In genomic region chr4:170137466-170137865, GRCh38 we compare ENCODE assay signal across 35 cellular contexts. TPM values are rescaled to one million over a fixed set of nuclear protein-coding genes. Genes with fewer than 3 reads are reported as not detected.
"Had no signal": no experiment of that assay in that cellular context is flagged by ENCODE, and none has a peak within 500 bp of the region (broad histone marks: within the 10 kb centered on the region; RNA-seq: fewer than 3 reads in every experiment).

No MANE protein-coding gene starts in this region.

- ATAC-seq: activated CD8-positive, alpha-beta T cell treated with anti-CD3 and anti-CD28 coated beads for 36 hours; activated naive CD4-positive, alpha-beta T cell treated with anti-CD3 and anti-CD28 coated beads, Interleukin-2, amount 50 U/mL, for 72 hours; activated naive CD8-positive, alpha-beta T cell treated with anti-CD3 and anti-CD28 coated beads, Interleukin-2, amount 50 U/mL, for 24 hours; activated T-cell treated with anti-CD3 and anti-CD28 coated beads, Interleukin-2, amount 50 U/mL, for 4 hours; activated T-cell treated with anti-CD3 and anti-CD28 coated beads, Interleukin-2, amount 50 U/mL, for 72 hours; activated T-helper 17 cell treated with anti-CD3 and anti-CD28 coated beads, Interleukin-2, amount 50 U/mL, for 72 hours had no signal

- H3K36me3 ChIP-seq: ascending aorta, cardiac muscle cell had no signal

- H3K4me1 ChIP-seq: ascending aorta had no signal

- H3K4me1 Mint-ChIP-seq: activated B cell treated with CpG ODN at 0.5 μM for 24 hours; activated naive CD8-positive, alpha-beta T cell treated with anti-CD3 and anti-CD28 coated beads, Interleukin-2, amount 50 U/mL, for 24 hours; activated T-helper 17 cell treated with anti-CD3 and anti-CD28 coated beads, Interleukin-2, amount 50 U/mL, for 72 hours; central memory CD8-positive, alpha-beta T cell had no signal

- H3K27ac Mint-ChIP-seq: activated B cell treated with CpG ODN at 0.5 μM for 24 hours; activated CD4-positive, alpha-beta memory T cell treated with anti-CD3 and anti-CD28 coated beads for 36 hours; activated CD4-positive, alpha-beta T cell treated with anti-CD3 and anti-CD28 coated beads, Interleukin-2, amount 10 ng/mL, durations not matched to agents 24 days and 14 days; activated CD8-positive, alpha-beta T cell treated with anti-CD3 and anti-CD28 coated beads for 36 hours; activated naive CD4-positive, alpha-beta T cell treated with anti-CD3 and anti-CD28 coated beads for 36 hours; activated naive CD4-positive, alpha-beta T cell treated with anti-CD3 and anti-CD28 coated beads, Interleukin-2, amount 50 U/mL, for 72 hours; activated naive CD8-positive, alpha-beta T cell treated with anti-CD3 and anti-CD28 coated beads, Interleukin-2, amount 10 ng/mL, durations not matched to agents 7 days and 5 days; activated naive CD8-positive, alpha-beta T cell treated with anti-CD3 and anti-CD28 coated beads, Interleukin-2, amount 50 U/mL, for 24 hours; activated T-cell treated with anti-CD3 and anti-CD28 coated beads, Interleukin-2, amount 50 U/mL, for 72 hours; activated T-helper 1 cell treated with anti-CD3 and anti-CD28 coated beads, Interleukin-12 subunit alpha, Interleukin-12 subunit beta, Interleukin-2, Interleukin-4 antibody, amounts not matched to agents 30 ng/mL and 10 ng/mL and 1 ng/mL, durations not matched to agents 14 hours and 24 hours and 36 hours; activated T-helper 17 cell treated with anti-CD3 and anti-CD28 coated beads, Interleukin-2, amount 50 U/mL, for 72 hours; brain; T-helper 1 cell treated with Interleukin-12 subunit alpha and Interleukin-12 subunit beta and Interleukin-4 antibody, amounts not matched to agents 30 μg/mL and 1 μg/mL, for 36 hours; T-helper 2 cell treated with Interferon-gamma antibody and Interleukin-4, amounts not matched to agents 5 μg/mL and 100 μg/mL, for 36 hours had no signal

- H3K27ac ChIP-seq: ascending aorta, cardiac muscle cell, VCaP had no signal

- H3K36me3 Mint-ChIP-seq: activated CD4-positive, alpha-beta memory T cell treated with anti-CD3 and anti-CD28 coated beads for 36 hours; activated naive CD8-positive, alpha-beta T cell treated with anti-CD3 and anti-CD28 coated beads, Interleukin-2, amount 10 ng/mL, durations not matched to agents 7 days and 5 days; brain had no signal

- H3K27me3 Mint-ChIP-seq: activated CD4-positive, alpha-beta memory T cell treated with anti-CD3 and anti-CD28 coated beads for 36 hours; activated CD4-positive, alpha-beta T cell treated with anti-CD3 and anti-CD28 coated beads, Interleukin-2, amount 10 ng/mL, durations not matched to agents 24 days and 14 days; activated naive CD8-positive, alpha-beta T cell treated with anti-CD3 and anti-CD28 coated beads, Interleukin-2, amount 10 ng/mL, durations not matched to agents 7 days and 5 days; central memory CD8-positive, alpha-beta T cell had no signal

- H3K9me3 Mint-ChIP-seq: activated T-helper 17 cell treated with anti-CD3 and anti-CD28 coated beads, Interleukin-2, amount 50 U/mL, for 72 hours had no signal

- H3K4me3 Mint-ChIP-seq: activated B cell treated with CpG ODN at 0.5 μM for 24 hours; activated CD4-positive, alpha-beta memory T cell treated with anti-CD3 and anti-CD28 coated beads for 36 hours; activated CD4-positive, alpha-beta T cell treated with anti-CD3 and anti-CD28 coated beads, Interleukin-2, amount 10 ng/mL, durations not matched to agents 24 days and 14 days; activated CD8-positive, alpha-beta T cell treated with anti-CD3 and anti-CD28 coated beads for 36 hours; activated naive CD4-positive, alpha-beta T cell treated with anti-CD3 and anti-CD28 coated beads for 36 hours; activated naive CD8-positive, alpha-beta T cell treated with anti-CD3 and anti-CD28 coated beads, Interleukin-2, amount 10 ng/mL, durations not matched to agents 7 days and 5 days; activated naive CD8-positive, alpha-beta T cell treated with anti-CD3 and anti-CD28 coated beads, Interleukin-2, amount 50 U/mL, for 24 hours; activated T-cell treated with anti-CD3 and anti-CD28 coated beads, Interleukin-2, amount 50 U/mL, for 4 hours; activated T-cell treated with anti-CD3 and anti-CD28 coated beads, Interleukin-2, amount 50 U/mL, for 72 hours; activated T-helper 1 cell treated with anti-CD3 and anti-CD28 coated beads, Interleukin-12 subunit alpha, Interleukin-12 subunit beta, Interleukin-2, Interleukin-4 antibody, amounts not matched to agents 30 ng/mL and 10 ng/mL and 1 ng/mL, durations not matched to agents 14 hours and 24 hours and 36 hours; activated T-helper 17 cell treated with anti-CD3 and anti-CD28 coated beads, Interleukin-2, amount 50 U/mL, for 72 hours; central memory CD8-positive, alpha-beta T cell; T-helper 1 cell treated with Interleukin-12 subunit alpha and Interleukin-12 subunit beta and Interleukin-4 antibody, amounts not matched to agents 30 μg/mL and 1 μg/mL, for 36 hours; T-helper 2 cell treated with Interferon-gamma antibody and Interleukin-4, amounts not matched to agents 5 μg/mL and 100 μg/mL, for 36 hours had no signal

- H3K27me3 ChIP-seq: ascending aorta, cardiac muscle cell had no signal

- DNase-seq: activated B cell treated with CpG ODN at 0.5 μM for 24 hours; activated CD4-positive, alpha-beta memory T cell treated with anti-CD3 and anti-CD28 coated beads for 36 hours; activated CD4-positive, alpha-beta T cell treated with anti-CD3 and anti-CD28 coated beads for 4 hours; activated CD4-positive, alpha-beta T cell treated with anti-CD3 and anti-CD28 coated beads, Interleukin-2, amount 10 ng/mL, durations not matched to agents 24 days and 14 days; activated CD4-positive, alpha-beta T cell treated with anti-CD3 and anti-CD28 coated beads, Interleukin-2, amount 50 U/mL, for 1 hour; activated CD4-positive, alpha-beta T cell treated with anti-CD3 and anti-CD28 coated beads, Interleukin-2, amount 50 U/mL, for 4 hours; activated CD4-positive, CD25-positive, alpha-beta regulatory T cell treated with anti-CD3 and anti-CD28 coated beads, Interleukin-2, amount 50 U/mL, for 72 hours; activated CD8-positive, alpha-beta memory T cell treated with anti-CD3 and anti-CD28 coated beads, Interleukin-2, amount 50 U/mL, for 4 hours; activated CD8-positive, alpha-beta T cell treated with anti-CD3 and anti-CD28 coated beads for 36 hours; activated effector memory CD4-positive, alpha-beta T cell treated with anti-CD3 and anti-CD28 coated beads, Interleukin-2, amount 50 U/mL, for 16 hours; activated gamma-delta T cell treated with Interleukin-2 at 50 U/mL for 16 hours; activated naive CD4-positive, alpha-beta T cell; activated naive CD4-positive, alpha-beta T cell treated with anti-CD3 and anti-CD28 coated beads for 36 hours; activated naive CD4-positive, alpha-beta T cell treated with anti-CD3 and anti-CD28 coated beads, Interleukin-2, amount 50 U/mL, for 16 hours; activated naive CD8-positive, alpha-beta T cell treated with anti-CD3 and anti-CD28 coated beads, Interleukin-2, amount 10 ng/mL, durations not matched to agents 7 days and 5 days; activated naive CD8-positive, alpha-beta T cell treated with anti-CD3 and anti-CD28 coated beads, Interleukin-2, amount 50 U/mL, for 24 hours; activated T-cell treated with anti-CD3 and anti-CD28 coated beads for 4 hours; activated T-cell treated with anti-CD3 and anti-CD28 coated beads, Interleukin-2, amount 50 U/mL, for 1 hour; activated T-cell treated with anti-CD3 and anti-CD28 coated beads, Interleukin-2, amount 50 U/mL, for 4 hours; activated T-cell treated with anti-CD3 and anti-CD28 coated beads, Interleukin-2, amount 50 U/mL, for 72 hours; amygdala; cerebellar nuclear complex; T-helper 1 cell; T-helper 2 cell; T-helper 9 cell had no signal

- H3K4me3 ChIP-seq: ascending aorta, cardiac muscle cell had no signal

RNA-seq across cellular contexts. Expression of gene AADAT, which starts 47.7 kb away (rescaled TPM):
- total RNA-seq: activated B cell treated with CpG ODN at 0.5 μM for 24 hours; activated CD4-positive, alpha-beta memory T cell treated with anti-CD3 and anti-CD28 coated beads for 36 hours; activated CD4-positive, alpha-beta T cell treated with anti-CD3 and anti-CD28 coated beads, Interleukin-2, amount 10 ng/mL, durations not matched to agents 24 days and 14 days; activated CD8-positive, alpha-beta T cell treated with anti-CD3 and anti-CD28 coated beads for 36 hours; activated naive CD4-positive, alpha-beta T cell treated with anti-CD3 and anti-CD28 coated beads for 36 hours; activated naive CD4-positive, alpha-beta T cell treated with anti-CD3 and anti-CD28 coated beads, Interleukin-2, amount 50 U/mL, for 72 hours; activated naive CD8-positive, alpha-beta T cell treated with anti-CD3 and anti-CD28 coated beads, Interleukin-2, amount 10 ng/mL, durations not matched to agents 7 days and 5 days; activated T-cell treated with anti-CD3 and anti-CD28 coated beads, Interleukin-2, amount 50 U/mL, for 4 hours; activated T-helper 1 cell treated with anti-CD3 and anti-CD28 coated beads, Interleukin-12 subunit alpha, Interleukin-12 subunit beta, Interleukin-2, Interleukin-4 antibody, amounts not matched to agents 30 ng/mL and 10 ng/mL and 1 ng/mL, durations not matched to agents 14 hours and 24 hours and 36 hours; activated T-helper 17 cell treated with anti-CD3 and anti-CD28 coated beads, Interleukin-2, amount 50 U/mL, for 72 hours had no signal
